ENCODE assay signal across 20 cellular contexts in the genomic region with DNA sequence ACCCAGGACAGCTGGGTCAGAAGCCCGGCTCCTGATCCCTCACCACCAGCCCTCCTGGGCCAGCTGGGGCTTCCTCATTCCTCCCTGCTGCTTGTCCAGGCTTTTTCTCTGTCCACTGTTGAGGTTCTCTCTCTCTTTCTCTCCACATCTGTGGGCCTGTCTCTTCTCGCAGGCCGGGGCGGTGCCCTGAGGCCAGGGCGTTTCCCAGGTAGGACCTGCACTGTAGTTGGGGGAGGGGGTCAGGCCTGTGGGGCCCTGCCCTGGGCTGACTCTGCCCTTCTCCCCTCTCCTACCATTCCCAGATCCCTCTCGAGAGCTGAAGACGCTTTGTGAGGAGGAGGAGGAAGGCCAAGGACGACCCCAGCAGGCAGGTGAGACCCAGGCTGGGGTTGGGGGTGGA. TPM values are rescaled to one million over a fixed set of nuclear protein-coding genes. Genes with fewer than 3 reads are reported as not detected.
"Had no signal": no experiment of that assay in that cellular context is flagged by ENCODE, and none has a peak within 500 bp of the region (broad histone marks: within the 10 kb centered on the region; RNA-seq: fewer than 3 reads in every experiment).

No MANE protein-coding gene starts in this region.

- H3K27me3 Mint-ChIP-seq: activated CD8-positive, alpha-beta T cell treated with anti-CD3 and anti-CD28 coated beads for 36 hours; activated naive CD4-positive, alpha-beta T cell treated with anti-CD3 and anti-CD28 coated beads, Interleukin-2, amount 10 ng/mL, durations not matched to agents 7 days and 5 days; activated T-cell treated with anti-CD3 and anti-CD28 coated beads, Interleukin-2, amount 50 U/mL, for 24 hours; effector memory CD8-positive, alpha-beta T cell; stimulated activated naive CD8-positive, alpha-beta T cell treated with anti-CD3 and anti-CD28 coated beads, Interleukin-15, amount 100 ng/mL, for 72 hours had no signal

- H3K9me3 ChIP-seq: adrenal gland, upper lobe of left lung had no signal

- ATAC-seq: activated CD8-positive, alpha-beta T cell treated with anti-CD3 and anti-CD28 coated beads for 36 hours; effector memory CD8-positive, alpha-beta T cell; foreskin keratinocyte; stimulated activated naive CD8-positive, alpha-beta T cell treated with anti-CD3 and anti-CD28 coated beads, Interleukin-15, amount 100 ng/mL, for 72 hours had no signal

- H3K27ac ChIP-seq: adrenal gland, epithelial cell of prostate, foreskin keratinocyte had no signal

- FAIRE-seq: keratinocyte had no signal

- H3K4me3 Mint-ChIP-seq: activated CD8-positive, alpha-beta T cell treated with anti-CD3 and anti-CD28 coated beads for 36 hours; activated naive CD4-positive, alpha-beta T cell treated with anti-CD3 and anti-CD28 coated beads, Interleukin-2, amount 10 ng/mL, durations not matched to agents 7 days and 5 days; activated T-cell treated with anti-CD3 and anti-CD28 coated beads, Interleukin-2, amount 50 U/mL, for 24 hours; effector memory CD8-positive, alpha-beta T cell; nephron progenitor cell; stimulated activated naive CD8-positive, alpha-beta T cell treated with anti-CD3 and anti-CD28 coated beads, Interleukin-15, amount 100 ng/mL, for 72 hours had no signal

- H3K27ac Mint-ChIP-seq: activated CD8-positive, alpha-beta T cell treated with anti-CD3 and anti-CD28 coated beads for 36 hours; activated naive CD4-positive, alpha-beta T cell treated with anti-CD3 and anti-CD28 coated beads, Interleukin-2, amount 10 ng/mL, durations not matched to agents 7 days and 5 days; nephron progenitor cell had no signal

- H3K27me3 ChIP-seq: adrenal gland, upper lobe of left lung had no signal

- H3K9me3 Mint-ChIP-seq: activated CD8-positive, alpha-beta T cell treated with anti-CD3 and anti-CD28 coated beads for 36 hours; activated naive CD4-positive, alpha-beta T cell treated with anti-CD3 and anti-CD28 coated beads, Interleukin-2, amount 10 ng/mL, durations not matched to agents 7 days and 5 days; activated T-cell treated with anti-CD3 and anti-CD28 coated beads, Interleukin-2, amount 50 U/mL, for 24 hours; effector memory CD8-positive, alpha-beta T cell; nephron progenitor cell; stimulated activated naive CD8-positive, alpha-beta T cell treated with anti-CD3 and anti-CD28 coated beads, Interleukin-15, amount 100 ng/mL, for 72 hours had no signal

- DNase-seq: activated CD8-positive, alpha-beta T cell treated with anti-CD3 and anti-CD28 coated beads for 36 hours; activated naive CD4-positive, alpha-beta T cell treated with anti-CD3 and anti-CD28 coated beads, Interleukin-2, amount 10 ng/mL, durations not matched to agents 7 days and 5 days; activated T-cell treated with anti-CD3 and anti-CD28 coated beads, Interleukin-2, amount 50 U/mL, for 24 hours; adrenal gland; effector memory CD8-positive, alpha-beta T cell; foreskin keratinocyte; head of caudate nucleus; nephron progenitor cell; occipital lobe; posterior cingulate gyrus; retina; stimulated activated CD4-positive, alpha-beta T cell treated with anti-CD3 and anti-CD28 coated beads, Interleukin-12 subunit alpha, Interleukin-12 subunit beta, amount 100 ng/mL, for 4 hours; stimulated activated CD4-positive, alpha-beta T cell treated with anti-CD3 and anti-CD28 coated beads, Interleukin-1b, Interleukin-23, amount 100 ng/mL, for 48 hours; stimulated activated naive CD8-positive, alpha-beta T cell treated with anti-CD3 and anti-CD28 coated beads, Interleukin-15, amount 100 ng/mL, for 72 hours had no signal

- H3K4me3 ChIP-seq: adrenal gland, lung, upper lobe of left lung had no signal

RNA-seq across cellular contexts. Expression of a gene that starts 14.8 kb away (rescaled TPM):
- total RNA-seq: fibroblast of lung, temporal lobe had no signal
- polyA plus RNA-seq: fibroblast of lung had no signal
